Comparison of ENCODE assay signal across 8 cellular contexts in the genomic region with DNA sequence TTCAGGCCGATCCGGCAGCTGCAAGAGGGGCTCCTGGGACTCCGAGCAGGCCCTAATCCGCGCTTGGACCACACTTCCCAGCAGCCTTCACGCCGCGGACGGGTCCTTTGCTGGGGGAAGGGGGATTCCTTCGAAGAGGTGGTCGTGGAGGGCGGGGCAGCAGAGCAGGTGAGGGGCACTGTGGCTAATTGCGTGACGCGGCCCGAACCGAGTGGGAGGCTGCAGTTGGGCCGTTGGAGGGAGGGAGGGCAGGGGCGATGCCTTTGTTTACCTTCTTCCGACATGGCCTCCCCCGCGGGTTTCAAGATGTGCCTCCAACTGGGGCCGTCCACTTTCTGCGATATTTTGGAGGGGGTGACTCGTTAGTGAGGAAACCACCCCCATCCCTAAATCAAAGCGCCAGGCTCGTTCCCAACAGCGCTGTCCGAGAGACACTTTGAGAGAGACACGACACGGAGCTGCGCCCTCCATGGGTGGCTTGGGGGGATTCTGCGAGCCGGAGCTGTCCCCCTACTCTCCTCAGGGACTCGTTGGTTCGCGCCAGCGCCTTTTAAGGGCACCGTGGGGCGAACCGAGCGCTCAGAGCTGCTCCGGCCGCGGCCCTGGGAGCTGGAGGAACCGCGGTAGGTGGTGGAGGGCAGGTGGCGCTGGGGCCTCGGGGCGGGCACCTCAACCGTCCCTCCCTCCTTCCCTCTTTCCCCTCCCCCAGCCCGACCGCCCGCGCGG. TPM values are rescaled to one million over a fixed set of nuclear protein-coding genes. Genes with fewer than 3 reads are reported as not detected.
A peak's percentile ranks its signal among the peaks of the same experiment; 100 is the strongest.
DNase-seq lines count a peak whose midpoint lies in the region; ATAC-seq and TF ChIP-seq lines count a peak whose summit lies in the region.

TSS of gene FAM53C (plus strand) at position 582 of the 726 bp plus-strand sequence. CDS start 3,070 bp downstream, outside the sequence.

- H3K4me3 ChIP-seq in MM.1S (ENCODE audit: low read length) (peak within 1 kb of the TSS; percentile 75), SJSA1 (peak within 1 kb of the TSS; percentile 62), neuronal stem cell (ENCODE audit: low read length in 2 of 2) (peak within 1 kb of the TSS; percentile 76 to 87), subcutaneous abdominal adipose tissue (ENCODE audit: low read depth in 1 of 5, low read length in 5 of 5) (peak within 1 kb of the TSS; percentile 73 to 99 (median 81))

- in situ Hi-C loops in G401 (cut with HindIII; ENCODE audit: low sequenced_read_pairs): no loop called here

- H2AFZ ChIP-seq in H9 (ENCODE audit: low read length) (no peak within 1 kb of the TSS), MM.1S (ENCODE audit: low read length) (peak within 1 kb of the TSS; percentile 91), neuronal stem cell (ENCODE audit: low read length) (peak within 1 kb of the TSS; percentile 94)

- peak within 1 kb of the TSS; percentile 83 for H2BK20ac ChIP-seq in H9 (ENCODE audit: low read depth, low read length, poor library complexity, severe bottlenecking)

- H3K27ac Mint-ChIP-seq in H9: peak within 1 kb of the TSS; percentile 100

- ATAC-seq in foreskin keratinocyte: peak; percentile 85

- H4K20me1 ChIP-seq in H9 (ENCODE audit: control insufficient read depth, insufficient read depth, insufficient read length): peaks cover 3% of the 10 kb centered on the region
- no peaks in the 10 kb centered on the region for H4K20me1 ChIP-seq in MM.1S (ENCODE audit: insufficient read depth, low read length)

- H2BK5ac ChIP-seq in H9 (ENCODE audit: insufficient read length, low read length): peak within 1 kb of the TSS; percentile 65
- peak within 1 kb of the TSS; percentile 100 for H2BK5ac ChIP-seq in neuronal stem cell (ENCODE audit: low read length)

- H4K91ac ChIP-seq in H9 (ENCODE audit: insufficient read length, low read depth, low read length) (no peak within 1 kb of the TSS), neuronal stem cell (ENCODE audit: low read depth, low read length, poor library complexity) (peak within 1 kb of the TSS; percentile 100)

- peak within 1 kb of the TSS; percentile 68 for H3T11ph ChIP-seq in H9 (ENCODE audit: low read length)

- peak within 1 kb of the TSS; percentile 96 for H3K4me2 ChIP-seq in H9 (ENCODE audit: insufficient read depth, insufficient read length, low read length)
- H3K4me2 ChIP-seq in MM.1S (ENCODE audit: low read depth, low read length): peak within 1 kb of the TSS; percentile 89
- H3K4me2 ChIP-seq in neuronal stem cell (ENCODE audit: insufficient read depth, low read length, poor library complexity, severe bottlenecking): peak within 1 kb of the TSS; percentile 72

- peaks cover 12 to 27% (median 16%) of the 10 kb centered on the region in 3 experiments for H3K36me3 Mint-ChIP-seq in H9 (ENCODE audit: insufficient read depth in 1 of 3, low read depth in 3 of 3)

- H3K9me3 Mint-ChIP-seq in H9: no peaks in the 10 kb centered on the region

- H3K36me3 ChIP-seq in MM.1S (replicated peaks; ENCODE audit: insufficient read depth, low read length) (peaks cover 3% of the 10 kb centered on the region; the same call in 1 of the 2 replicates), SJSA1 (peaks cover 40% of the 10 kb centered on the region), neuronal stem cell (replicated peaks in 1 of 2; ENCODE audit: control insufficient read depth in 2 of 2, insufficient read depth in 2 of 2, low read length in 2 of 2) (peaks cover 9 to 29% of the 10 kb centered on the region in 2 donors), subcutaneous abdominal adipose tissue (ENCODE audit: control insufficient read depth in 5 of 5, insufficient read depth in 5 of 5, low read length in 5 of 5) (peaks cover 5 to 15% (median 11%) of the 10 kb centered on the region in 5 donors)

- no peaks in the 10 kb centered on the region for H3K27me3 Mint-ChIP-seq in H9 (ENCODE audit: low read depth)

- H2BK12ac ChIP-seq in H9 (ENCODE audit: insufficient read length, low read depth, low read length) (peak within 1 kb of the TSS; percentile 94), neuronal stem cell (ENCODE audit: low read length) (no peak within 1 kb of the TSS)

- H2BK15ac ChIP-seq in H9 (ENCODE audit: low read depth, low read length) (no peak within 1 kb of the TSS), neuronal stem cell (ENCODE audit: low read length) (peak within 1 kb of the TSS; percentile 14)

- H3K27ac ChIP-seq in H9 (ENCODE audit: insufficient read length, low read depth, low read length) (peak within 1 kb of the TSS; percentile 79), MM.1S (ENCODE audit: low read length) (peak within 1 kb of the TSS; percentile 89), SJSA1 (peak within 1 kb of the TSS; percentile 100), foreskin keratinocyte (peak within 1 kb of the TSS; percentile 100), neuronal stem cell (replicated peaks; ENCODE audit: low read length) (peak within 1 kb of the TSS; percentile 94), subcutaneous abdominal adipose tissue (ENCODE audit: low read depth, low read length) (peak within 1 kb of the TSS; percentile 92)

- H3K14ac ChIP-seq in H9 (ENCODE audit: insufficient read depth, low read length) (peak within 1 kb of the TSS; percentile 99), neuronal stem cell (ENCODE audit: low read length) (no peak within 1 kb of the TSS)

- no peaks in the 10 kb centered on the region for H3K9me3 ChIP-seq in H9 (ENCODE audit: control insufficient read depth, low read depth, low read length)
- H3K9me3 ChIP-seq in MM.1S (replicated peaks; ENCODE audit: insufficient read depth, low read length): no peaks in the 10 kb centered on the region
- no peaks in the 10 kb centered on the region for H3K9me3 ChIP-seq in SJSA1 (replicated peaks)
- no peaks in the 10 kb centered on the region for H3K9me3 ChIP-seq in neuronal stem cell (replicated peaks in 1 of 2; ENCODE audit: control insufficient read depth in 2 of 2, insufficient read depth in 1 of 2, low read depth in 1 of 2, low read length in 2 of 2)
- no peaks in the 10 kb centered on the region for H3K9me3 ChIP-seq in subcutaneous abdominal adipose tissue (ENCODE audit: control insufficient read depth in 5 of 5, low read length in 5 of 5)

- H3K23me2 ChIP-seq in H9 (ENCODE audit: insufficient read length, low read depth, low read length, poor library complexity, severe bottlenecking): peaks cover 12% of the 10 kb centered on the region

- H3K27me3 ChIP-seq in H9 (ENCODE audit: insufficient read depth, low read length) (no peaks in the 10 kb centered on the region), MM.1S (replicated peaks; ENCODE audit: insufficient read depth, low read length) (no peaks in the 10 kb centered on the region), SJSA1 (replicated peaks) (no peaks in the 10 kb centered on the region), foreskin keratinocyte (no peaks in the 10 kb centered on the region), neuronal stem cell (ENCODE audit: control insufficient read depth in 3 of 3, insufficient read depth in 3 of 3, low read depth in 1 of 3, low read length in 3 of 3) (no peaks in the 10 kb centered on the region), subcutaneous abdominal adipose tissue (ENCODE audit: control insufficient read depth in 5 of 5, insufficient read depth in 4 of 5, low read length in 5 of 5) (no peaks in the 10 kb centered on the region)

- H3K9ac ChIP-seq in H9 (ENCODE audit: extremely low read depth, insufficient read length, low read length) (peak within 1 kb of the TSS; percentile 98), MM.1S (ENCODE audit: low read length) (peak within 1 kb of the TSS; percentile 99), neuronal stem cell (ENCODE audit: low read depth, low read length, poor library complexity) (peak within 1 kb of the TSS; percentile 97), subcutaneous abdominal adipose tissue (ENCODE audit: low read length in 5 of 5) (peak within 1 kb of the TSS; percentile 82 to 98 (median 95))

- TF ChIP-seq CTCF in H9 (conservative IDR thresholded peaks at IDR 0.05) (no peak), MM.1S (IDR thresholded peaks at IDR 0.05; ENCODE audit: low read length) (no peak), foreskin keratinocyte (conservative IDR thresholded peaks at IDR 0.05) (no peak)

- peak within 1 kb of the TSS; percentile 84 for H4K5ac ChIP-seq in H9 (ENCODE audit: insufficient read length, low read depth, low read length)

- H3K4me1 Mint-ChIP-seq in H9: peaks cover 27 to 30% of the 10 kb centered on the region in 2 experiments

- no peaks in the 10 kb centered on the region for H3F3A ChIP-seq in MM.1S (ENCODE audit: insufficient read depth, low read length)

- H3K4ac ChIP-seq in H9 (ENCODE audit: low read depth, low read length): no peak within 1 kb of the TSS; the same call in 1 of the 2 replicates
- H3K4ac ChIP-seq in neuronal stem cell (ENCODE audit: low read length): no peak within 1 kb of the TSS

- no peaks in the 10 kb centered on the region for H3K9me2 ChIP-seq in MM.1S (replicated peaks; ENCODE audit: insufficient read depth, low read length)

- H3K23ac ChIP-seq in H9 (ENCODE audit: insufficient read length, low read depth, low read length) (no peak within 1 kb of the TSS), neuronal stem cell (ENCODE audit: low read depth, low read length, poor library complexity) (peak within 1 kb of the TSS; percentile 99)

- no peak within 1 kb of the TSS for H4K8ac ChIP-seq in H9 (replicated peaks; ENCODE audit: insufficient read length, low read depth, low read length)
- H4K8ac ChIP-seq in neuronal stem cell (ENCODE audit: low read depth, low read length): peak within 1 kb of the TSS; percentile 96

- peak within 1 kb of the TSS; percentile 83 for H2BK120ac ChIP-seq in H9 (ENCODE audit: low read depth, low read length, poor library complexity, severe bottlenecking)
- peak within 1 kb of the TSS; percentile 88 for H2BK120ac ChIP-seq in neuronal stem cell (ENCODE audit: low read depth, low read length)

- H3K4me1 ChIP-seq in H9 (ENCODE audit: insufficient read depth, low read length) (no peaks in the 10 kb centered on the region), MM.1S (ENCODE audit: low read length) (peaks cover 13% of the 10 kb centered on the region), SJSA1 (replicated peaks) (peaks cover 13% of the 10 kb centered on the region), foreskin keratinocyte (peaks cover 16% of the 10 kb centered on the region), neuronal stem cell (ENCODE audit: control insufficient read depth in 2 of 2, insufficient read depth in 1 of 2, low read depth in 1 of 2, low read length in 2 of 2) (peaks cover 2 to 9% of the 10 kb centered on the region in 2 donors), subcutaneous abdominal adipose tissue (ENCODE audit: control insufficient read depth in 5 of 5, insufficient read depth in 5 of 5, low read length in 5 of 5) (peaks cover 3 to 29% (median 26%) of the 10 kb centered on the region in 5 donors)

- H3K79me1 ChIP-seq in H9 (ENCODE audit: insufficient read depth, low read depth, low read length, poor library complexity, severe bottlenecking) (peaks cover 5% of the 10 kb centered on the region), neuronal stem cell (ENCODE audit: low read depth, low read length) (no peaks in the 10 kb centered on the region)

- WGBS in H9 (ENCODE audit: extremely low coverage, insufficient read length, low lambda C conversion rate): no CpG with 5 or more reads among the region's 56 CpGs
- no CpG with 5 or more reads among the region's 56 CpGs for WGBS in neuronal stem cell (ENCODE audit: extremely low coverage in 2 of 2, insufficient read length in 2 of 2, insufficient replicate concordance in 1 of 2), 2 donors

- DNase-seq in G401 (ENCODE audit: low spot score) (peak; percentile 92), H9 (peak; percentile 92), MM.1S (peak; percentile 95), SJSA1 (ENCODE audit: low read depth in 1 of 2, low spot score in 2 of 2) (peak; percentile 95 to 99), foreskin keratinocyte (peak; percentile 90 to 95), neuronal stem cell (ENCODE audit: low spot score) (peak; percentile 96)
- peak; percentile 83 to 92 (median 88) for DNase-seq in activated naive CD4-positive, alpha-beta T cell (lab: John Stamatoyannopoulos, UW)

- H3K4me3 Mint-ChIP-seq in H9: peak within 1 kb of the TSS; percentile 91 to 95

- H3K79me2 ChIP-seq in H9 (ENCODE audit: insufficient read depth, low read length) (peaks cover 16% of the 10 kb centered on the region; the same call in 1 of the 2 replicates), MM.1S (ENCODE audit: low read length) (peaks cover 39% of the 10 kb centered on the region)

- H3K18ac ChIP-seq in H9 (ENCODE audit: insufficient read length, low read depth, low read length) (peak within 1 kb of the TSS; percentile 100), neuronal stem cell (ENCODE audit: low read length) (peak within 1 kb of the TSS; percentile 99)

- peak within 1 kb of the TSS; percentile 75 for H3K56ac ChIP-seq in H9 (ENCODE audit: insufficient read length, low read depth, low read length)

- H2AK5ac ChIP-seq in H9 (ENCODE audit: insufficient read length, low read length) (no peak within 1 kb of the TSS), neuronal stem cell (ENCODE audit: low read depth, low read length) (peak within 1 kb of the TSS; percentile 26)

RNA-seq across cellular contexts. Expression of gene FAM53C, which starts in this region (rescaled TPM):
- total RNA-seq in G401 (2014; rRNA removed; shearing (Covaris generic)): 57.3 and 76.4 TPM in 2 replicates
- total RNA-seq in H9 (2021) (59.6 and 61.9 TPM in 2 replicates), foreskin keratinocyte (23.6 and 25.1 TPM in 2 replicates)
- total RNA-seq in SJSA1 (2014; rRNA removed; shearing (Covaris generic)): 42.0 and 63.6 TPM in 2 replicates
- polyA plus RNA-seq in foreskin keratinocyte: 11.7 and 12.8 TPM in 2 replicates
- 47.9 TPM for polyA plus RNA-seq in neuronal stem cell (2013, experiment 1 of 2)
- polyA plus RNA-seq in neuronal stem cell (2013, experiment 2 of 2): 47.3 TPM

Comparison
In these comparisons a context has a peak if more than half of its experiments do, and no peak if none do; other contexts are left out.
1. Peak in every context shown above with its lines: DNase-seq, ATAC-seq, H3K4me3 ChIP-seq and H3K27ac ChIP-seq.